9 cellular contexts compared by ENCODE assay signal in the genomic region with DNA sequence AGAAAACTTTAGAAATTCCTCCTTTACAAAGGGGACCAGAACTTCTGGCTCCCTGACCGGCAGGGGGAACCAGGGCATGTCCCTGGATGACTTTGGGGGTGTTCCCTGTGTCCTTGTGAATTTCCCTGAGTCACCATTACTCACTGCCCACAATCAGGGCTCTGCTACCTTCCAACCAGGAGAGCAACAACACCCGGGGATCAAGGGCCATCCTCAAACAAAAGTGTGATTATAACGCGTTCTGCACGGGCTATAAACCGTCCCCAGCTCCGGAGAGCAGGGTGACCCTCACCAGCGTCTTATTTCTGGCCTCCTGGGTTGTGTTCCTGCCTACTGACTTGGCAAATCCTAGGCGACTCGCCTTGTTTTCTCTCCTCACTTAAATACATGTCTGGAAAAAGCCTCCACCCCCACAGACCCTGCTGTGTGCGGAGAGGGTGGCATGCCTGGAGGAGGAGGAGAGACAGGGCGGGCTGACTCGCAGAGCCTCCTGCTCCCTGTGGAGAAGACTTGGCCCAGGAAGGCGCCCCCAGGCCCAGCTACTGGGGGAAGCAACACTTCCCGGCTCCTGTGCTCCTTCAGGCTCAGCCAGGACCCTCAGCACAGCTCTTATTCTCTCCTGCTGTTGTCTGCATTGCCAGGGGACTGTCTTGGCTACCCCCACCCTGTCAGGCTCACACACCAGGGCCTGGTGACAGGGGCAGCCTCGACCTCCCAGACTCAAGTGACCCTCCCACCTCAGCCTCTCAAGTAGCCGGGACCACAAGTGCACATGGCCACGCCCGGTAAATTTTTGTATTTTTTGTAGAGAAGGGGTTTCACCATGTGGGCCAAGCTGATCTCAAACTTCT. TPM values are rescaled to one million over a fixed set of nuclear protein-coding genes. Genes with fewer than 3 reads are reported as not detected.
DNase-seq lines count a peak whose midpoint lies in the region; ATAC-seq and TF ChIP-seq lines count a peak whose summit lies in the region.
"Had no signal": no experiment of that assay in that cellular context is flagged by ENCODE, and none has a peak within 500 bp of the region (broad histone marks: within the 10 kb centered on the region; RNA-seq: fewer than 3 reads in every experiment).

No MANE protein-coding gene starts in this region.

- no peak overlapping the region for H3K9ac ChIP-seq in Karpas-422 (ENCODE audit: low read length)

- H3K4me2 ChIP-seq in Karpas-422 (ENCODE audit: low read depth, low read length, poor library complexity, severe bottlenecking) = no peak overlapping the region

- no peak for TF ChIP-seq POLR2A in upper lobe of left lung (IDR thresholded peaks at IDR 0.05)

- ATAC-seq in lower lobe of right lung = peak; percentile 80 to 88
- peak; percentile 71 to 94 for ATAC-seq in upper lobe of left lung (ENCODE audit: low FRiP score in 2 of 2)
- ATAC-seq in HG02885 (IDR thresholded peaks at IDR 0.05; ENCODE audit: poor library complexity, unreplicated experiment) = no peak

- H2AFZ ChIP-seq in Karpas-422 (ENCODE audit: low read length) = no peak overlapping the region

- no peaks in the 10 kb centered on the region for H3K27me3 ChIP-seq in lower lobe of right lung (ENCODE audit: low read depth)
- H3K27me3 ChIP-seq in upper lobe of left lung = no peaks in the 10 kb centered on the region
- H3K27me3 ChIP-seq in Karpas-422 (ENCODE audit: low read length) = no peaks in the 10 kb centered on the region

- TF ChIP-seq EP300 in upper lobe of left lung (IDR thresholded peaks at IDR 0.05) = no peak

- H3K27ac ChIP-seq in lower lobe of right lung (peak overlapping the region; percentile 44), upper lobe of left lung (peak overlapping the region; percentile 6 to 72 (median 53)), Karpas-422 (ENCODE audit: low read length) (no peak overlapping the region)
- H3K27ac ChIP-seq: C4-2B had no signal

- no peaks in the 10 kb centered on the region for H3K9me2 ChIP-seq in Karpas-422 (replicated peaks; ENCODE audit: insufficient read depth, low read length)

- no peaks in the 10 kb centered on the region for H3K79me2 ChIP-seq in Karpas-422 (ENCODE audit: low read length)

- H3K4me3 ChIP-seq in lower lobe of right lung (no peak overlapping the region), upper lobe of left lung (no peak overlapping the region), Karpas-422 (ENCODE audit: low read length) (no peak overlapping the region)

- TF ChIP-seq CTCF in lower lobe of right lung (IDR thresholded peaks at IDR 0.05) (peak; percentile 42), upper lobe of left lung (IDR thresholded peaks at IDR 0.05) (peak in 5 of 6 experiments; percentile 19 to 60 (median 46))

- intact Hi-C loops in lower lobe of right lung (cut with DNase I) = loop anchor here (10.0 kb wide), 1 partner anchor 115 kb away; a partner anchor contains a TSS

- H3K36me3 ChIP-seq in lower lobe of right lung = no peaks in the 10 kb centered on the region
- no peaks in the 10 kb centered on the region for H3K36me3 ChIP-seq in upper lobe of left lung
- no peaks in the 10 kb centered on the region for H3K36me3 ChIP-seq in Karpas-422 (ENCODE audit: insufficient read depth, low read length)

- no peaks in the 10 kb centered on the region for H4K20me1 ChIP-seq in Karpas-422 (ENCODE audit: insufficient read depth, low read depth, low read length)

- H3K4me1 ChIP-seq in lower lobe of right lung (peaks cover 12% of the 10 kb centered on the region), upper lobe of left lung (peaks cover 10 to 12% (median 11%) of the 10 kb centered on the region in 4 donors), Karpas-422 (ENCODE audit: low read length) (no peaks in the 10 kb centered on the region)

- H3K9me3 ChIP-seq in lower lobe of right lung = no peaks in the 10 kb centered on the region
- no peaks in the 10 kb centered on the region for H3K9me3 ChIP-seq in upper lobe of left lung
- no peaks in the 10 kb centered on the region for H3K9me3 ChIP-seq in Karpas-422 (ENCODE audit: low read length)

- peak; percentile 22 for DNase-seq in NCI-H2107 treated with DMSO at 0.1 percent for 48 hours (lab: John Stamatoyannopoulos, UW; ENCODE audit: unreplicated experiment)
- no peak for DNase-seq in NCI-H2107 (lab: John Stamatoyannopoulos, UW)
- peak; percentile 44 to 69 for DNase-seq in NOMO-1 (lab: John Stamatoyannopoulos, UW; ENCODE audit: unreplicated experiment in 2 of 2)
- peak; percentile 70 for DNase-seq in ecto neural progenitor cell (ENCODE audit: low spot score)
- peak; percentile 71 for DNase-seq in lower lobe of right lung
- DNase-seq in upper lobe of left lung = peak in 1 of 2 donors; percentile 83
- DNase-seq in Karpas-422 = no peak

- 50 to 65% methylated on average over 18 to 19 of the region's 19 CpGs for whole genome bisulfite sequencing in upper lobe of left lung, 2 donors

RNA-seq across cellular contexts. Expression of a gene that starts 54.1 kb away (rescaled TPM):
- total RNA-seq in lower lobe of right lung (103 TPM), upper lobe of left lung (100 to 1,000 TPM in 3 of 6 donors, 10 to 100 TPM in 3; 50.8 to 204 (median 92.3) TPM)
- total RNA-seq in Karpas-422 (2014; rRNA removed; shearing (Covaris generic); ENCODE audit: low replicate concordance) = 37.1 and 53.0 TPM in 2 replicates

Comparison
In these comparisons a context has a peak if more than half of its experiments do, and no peak if none do; other contexts are left out.
1. DNase-seq: peak in NCI-H2107 treated with DMSO at 0.1 percent for 48 hours (single experiment), NOMO-1 (2 of 2), ecto neural progenitor cell (single experiment) and lower lobe of right lung (single experiment); none in NCI-H2107 (single experiment) and Karpas-422 (single experiment).